In genomic region chr3:143004823-143005222, GRCh38 we compare ENCODE assay signal across 19 cellular contexts. TPM values are rescaled to one million over a fixed set of nuclear protein-coding genes. Genes with fewer than 3 reads are reported as not detected.
DNase-seq lines count a peak whose midpoint lies in the region; ATAC-seq, FAIRE-seq and TF ChIP-seq lines count a peak whose summit lies in the region.
"Had no signal": no experiment of that assay in that cellular context is flagged by ENCODE, and none has a peak within 500 bp of the region (broad histone marks: within the 10 kb centered on the region; RNA-seq: fewer than 3 reads in every experiment).

No MANE protein-coding gene starts in this region.

- H3K4me1 Mint-ChIP-seq in natural killer cell treated with Interleukin-12 subunit alpha and Interleukin-12 subunit beta and Interleukin-15 and Interleukin-18, amount 100 ng/mL, for 72 hours (ENCODE audit: low read depth in 2 of 2): peaks cover 49 to 55% of the 10 kb centered on the region in 2 donors
- peaks cover 70 to 72% of the 10 kb centered on the region in 2 donors for H3K4me1 Mint-ChIP-seq in natural killer cell

- TF ChIP-seq EP300 in GM12878 (IDR thresholded peaks at IDR 0.05; ENCODE audit: borderline replicate concordance in 1 of 2, control insufficient read depth in 1 of 2, low read depth in 2 of 2, low read length in 2 of 2): no peak

- no peak for TF ChIP-seq POLR2A in GM12878 (IDR thresholded peaks at IDR 0.05; ENCODE audit: low read depth, low read length)

- WGBS in GM12878 (ENCODE audit: insufficient coverage, insufficient replicate concordance, low lambda C conversion rate, missing lambda C conversion rate): no CpG with 5 or more reads among the region's 2 CpGs

- no peak for FAIRE-seq in GM12878 (lab: Jason Lieb, UNC)

- H3K27ac ChIP-seq in OCI-LY3 (ENCODE audit: low read length) (no peak overlapping the region), GM12878 (ENCODE audit: control insufficient read depth, insufficient read depth) (no peak overlapping the region)
- H3K27ac ChIP-seq: suprapubic skin, VCaP had no signal

- peak overlapping the region in 1 of 2 donors; percentile 7 for H3K27ac Mint-ChIP-seq in natural killer cell treated with Interleukin-12 subunit alpha and Interleukin-12 subunit beta and Interleukin-15 and Interleukin-18, amount 100 ng/mL, for 72 hours
- no peak overlapping the region for H3K27ac Mint-ChIP-seq in natural killer cell

- BruUV-seq in GM12878 (replicated peaks; lab: Mats Ljungman, UMichigan): TSS peak; percentile 3

- POLR2A ChIA-PET in GM12878 (lab: Charles Lee): interaction anchor here (0.6 kb wide), 1 partner anchor 497 kb away, joined by 3 read pairs; no protein-coding TSS in a partner anchor

- H2AFZ ChIP-seq in OCI-LY3 (ENCODE audit: low read depth, low read length) (no peak overlapping the region), GM12878 (ENCODE audit: control insufficient read depth, low read depth, low read length) (no peak overlapping the region)

- RAD21 ChIA-PET in GM12878 (lab: Charles Lee; ENCODE audit: unreplicated experiment): no interaction called here

- ATAC-seq in natural killer cell treated with Interleukin-12 subunit alpha and Interleukin-12 subunit beta and Interleukin-15 and Interleukin-18, amount 100 ng/mL, for 72 hours: no peak
- ATAC-seq in natural killer cell (no peak), GM12878 (no peak), HG03521 (IDR thresholded peaks at IDR 0.05; ENCODE audit: unreplicated experiment) (no peak)
- ATAC-seq: HCT116, sciatic nerve had no signal

- peaks cover 6% of the 10 kb centered on the region for H3K36me3 Mint-ChIP-seq in natural killer cell treated with Interleukin-12 subunit alpha and Interleukin-12 subunit beta and Interleukin-15 and Interleukin-18, amount 100 ng/mL, for 72 hours
- H3K36me3 Mint-ChIP-seq in natural killer cell: no peaks in the 10 kb centered on the region

- H3K4me3 Mint-ChIP-seq in natural killer cell treated with Interleukin-12 subunit alpha and Interleukin-12 subunit beta and Interleukin-15 and Interleukin-18, amount 100 ng/mL, for 72 hours: peak overlapping the region; percentile 37
- H3K4me3 Mint-ChIP-seq in natural killer cell: no peak overlapping the region

- H3K4me1 ChIP-seq in OCI-LY3 (ENCODE audit: low read length): peaks cover 27% of the 10 kb centered on the region
- H3K4me1 ChIP-seq in GM12878 (ENCODE audit: control insufficient read depth, insufficient read depth, low read length): peaks cover 6% of the 10 kb centered on the region

- H3K79me2 ChIP-seq in OCI-LY3 (ENCODE audit: low read length) (peaks cover 96% of the 10 kb centered on the region), GM12878 (ENCODE audit: control insufficient read depth, insufficient read depth, low read length) (peaks cover 88% of the 10 kb centered on the region)

- peak overlapping the region; percentile 21; the same call in 1 of the 2 replicates for H3K4me3 ChIP-seq in OCI-LY3 (ENCODE audit: low read length)
- H3K4me3 ChIP-seq in GM12878: peak overlapping the region; percentile 55; the same call in 1 of the 2 replicates
- H3K4me3 ChIP-seq: suprapubic skin had no signal

- no peaks in the 10 kb centered on the region for H3K9me3 Mint-ChIP-seq in natural killer cell treated with Interleukin-12 subunit alpha and Interleukin-12 subunit beta and Interleukin-15 and Interleukin-18, amount 100 ng/mL, for 72 hours
- no peaks in the 10 kb centered on the region for H3K9me3 Mint-ChIP-seq in natural killer cell

- SMC1A ChIA-PET in GM12878 (lab: Charles Lee; ENCODE audit: uncharacterized antibody, unreplicated experiment): interaction anchor here (0.6 to 1.1 kb wide), 4 partner anchors 11 to 640 kb away, joined by 3 to 4 read pairs (median 3); no protein-coding TSS in a partner anchor

- in situ Hi-C loops in GM12878 (cut with MboI): no loop called here

- CTCF ChIA-PET in GM12878 (lab: Yijun Ruan, JAX): interaction anchor here (0.7 to 3.0 kb wide), 7 partner anchors 10 to 176 kb away, joined by 3 to 17 read pairs (median 4); no protein-coding TSS in a partner anchor

- H3K9ac ChIP-seq in OCI-LY3 (ENCODE audit: low read length) (no peak overlapping the region), GM12878 (ENCODE audit: control insufficient read depth, insufficient read depth, low read length) (no peak overlapping the region)

- H4K20me1 ChIP-seq in OCI-LY3 (ENCODE audit: insufficient read depth, low read length) (peaks cover 57% of the 10 kb centered on the region), GM12878 (ENCODE audit: control insufficient read depth, insufficient read depth) (no peaks in the 10 kb centered on the region)

- H3K9me3 ChIP-seq in OCI-LY3 (ENCODE audit: insufficient read depth, low read length) (no peaks in the 10 kb centered on the region), GM12878 (replicated peaks; ENCODE audit: control insufficient read depth, insufficient read depth, low read length) (no peaks in the 10 kb centered on the region)
- H3K9me3 ChIP-seq: suprapubic skin had no signal

- no peaks in the 10 kb centered on the region for H3K27me3 ChIP-seq in OCI-LY3 (ENCODE audit: low read depth, low read length)
- no peaks in the 10 kb centered on the region for H3K27me3 ChIP-seq in GM12878 (replicated peaks in 1 of 2; ENCODE audit: control insufficient read depth in 2 of 2, insufficient read depth in 2 of 2, low read length in 1 of 2)
- H3K27me3 ChIP-seq: suprapubic skin had no signal

- no peak for DNase-seq in natural killer cell treated with Interleukin-12 subunit alpha and Interleukin-12 subunit beta and Interleukin-15 and Interleukin-18, amount 100 ng/mL, for 72 hours (ENCODE audit: low spot score)
- no peak for DNase-seq in natural killer cell
- DNase-seq in GM12878 (ENCODE audit: low read depth, low spot score): no peak
- no peak for DNase-seq in NCI-H774 (lab: John Stamatoyannopoulos, UW)
- DNase-seq in NCI-H1417 (lab: John Stamatoyannopoulos, UW): no peak
- DNase-seq in activated CD4-positive, CD25-positive, alpha-beta regulatory T cell treated with anti-CD3 and anti-CD28 coated beads, Interleukin-2, amount 50 U/mL, for 72 hours: no peak
- DNase-seq: anterior cingulate cortex, NCI-H2081, NCI-H524 treated with DMSO at 0.1 percent for 48 hours, SW 1271 had no signal

- H3K4me2 ChIP-seq in OCI-LY3 (ENCODE audit: low read length) (peak overlapping the region; percentile 35), GM12878 (ENCODE audit: control insufficient read depth, insufficient read depth) (peak overlapping the region; percentile 1; the same call in 1 of the 2 replicates)

- H3K36me3 ChIP-seq in OCI-LY3 (replicated peaks; ENCODE audit: low read depth, low read length) (peaks cover 3% of the 10 kb centered on the region), GM12878 (ENCODE audit: control insufficient read depth in 2 of 2, insufficient read depth in 2 of 2, low read length in 1 of 2) (no peaks in the 10 kb centered on the region)
- H3K36me3 ChIP-seq: suprapubic skin had no signal

- TF ChIP-seq CTCF in natural killer cell (IDR thresholded peaks at IDR 0.05) (no peak), OCI-LY3 (IDR thresholded peaks at IDR 0.05; ENCODE audit: low read depth, low read length) (no peak), GM12878 (IDR thresholded peaks at IDR 0.05 in 2 of 3, conservative IDR thresholded peaks at IDR 0.05 in 1 of 3; ENCODE audit: control insufficient read depth in 2 of 3, extremely low read depth in 1 of 3, insufficient read depth in 1 of 3, low read depth in 3 of 3, low read length in 3 of 3) (no peak)

- H3K27me3 Mint-ChIP-seq in natural killer cell treated with Interleukin-12 subunit alpha and Interleukin-12 subunit beta and Interleukin-15 and Interleukin-18, amount 100 ng/mL, for 72 hours: no peaks in the 10 kb centered on the region
- H3K27me3 Mint-ChIP-seq in natural killer cell (ENCODE audit: low read depth in 2 of 2): no peaks in the 10 kb centered on the region

- intact Hi-C loops in natural killer cell (cut with micrococcal nuclease) (loop anchor here (5.0 kb wide), 2 partner anchors 428 to 967 kb away; partner anchors contain the start of genes ATR and DIPK2A), GM12878 (cut with micrococcal nuclease; ENCODE audit: unreplicated experiment) (loop anchor here (5.0 kb wide), 2 partner anchors 428 to 558 kb away; partner anchors contain the start of genes ATR and XRN1)

- TF ChIP-seq RAD21 in GM12878 (IDR thresholded peaks at IDR 0.05; ENCODE audit: insufficient read depth, low read depth, low read length): no peak

RNA-seq across cellular contexts. Expression of gene U2SURP, which starts 3.5 kb away (rescaled TPM):
- total RNA-seq in natural killer cell treated with Interleukin-12 subunit alpha and Interleukin-12 subunit beta and Interleukin-15 and Interleukin-18, amount 100 ng/mL, for 72 hours: 100 to 1,000 TPM; 113 to 166 TPM
- total RNA-seq in natural killer cell: 100 to 1,000 TPM; 165 to 179 (median 172) TPM
- total RNA-seq in GM12878 (2013; cell fraction: nucleolus; rRNA removed): 539 and 552 TPM in 2 replicates
- 104 and 128 TPM in 2 replicates for total RNA-seq in GM12878 (2014; rRNA removed)
- 187 and 192 TPM in 2 replicates for total RNA-seq in GM12878 (2014; rRNA removed; fragmentation: Illumina TruSeq; extraction: Trizol)
- total RNA-seq in GM12878 (2021): 143 and 144 TPM in 2 replicates
- 81.1 TPM for polyA plus RNA-seq in GM12878 (2011; ENCODE audit: low read depth)
- 117 and 205 TPM in 2 replicates for polyA plus RNA-seq in GM12878 (2011; rRNA removed)
- polyA plus RNA-seq in GM12878 (2011; cell fraction: cytosol; rRNA removed): 22.2 and 22.7 TPM in 2 replicates
- 130 and 170 TPM in 2 replicates for polyA plus RNA-seq in GM12878 (2011; cell fraction: nucleus; rRNA removed)
- polyA plus RNA-seq in GM12878 (2012): 59.2 and 68.7 TPM in 2 replicates
- 154 and 191 TPM in 2 replicates for polyA plus RNA-seq in GM12878 (2014; fragmentation: Illumina TruSeq; extraction: Trizol)
- 100 to 1,000 TPM; 146 to 277 TPM for polyA plus RNA-seq in GM12878 (2014; fragmentation: Nextera tagmentation; extraction: Ambion mirVana)
- polyA plus RNA-seq in GM12878 (2014; rRNA removed): 64.6 and 76.3 TPM in 2 replicates
- polyA plus RNA-seq in GM12878 (2016; fragmentation: Nextera tagmentation; extraction: Ambion mirVana): 100 to 1,000 TPM; 154 to 168 TPM
- polyA minus RNA-seq in GM12878 (2011; rRNA and poly(A)+ RNA removed): 55.0 and 121 TPM in 2 replicates
- polyA minus RNA-seq in GM12878 (2011; cell fraction: cytosol; rRNA and poly(A)+ RNA removed): 26.6 and 40.2 TPM in 2 replicates
- 102 and 147 TPM in 2 replicates for polyA minus RNA-seq in GM12878 (2011; cell fraction: nucleus; rRNA and poly(A)+ RNA removed)

RNA-seq across cellular contexts. Expression of gene PAQR9, which starts 41.3 kb away (rescaled TPM):
- not detected for total RNA-seq in natural killer cell treated with Interleukin-12 subunit alpha and Interleukin-12 subunit beta and Interleukin-15 and Interleukin-18, amount 100 ng/mL, for 72 hours
- not detected for total RNA-seq in natural killer cell
- total RNA-seq in GM12878 (2013; cell fraction: nucleolus; rRNA removed): not detected in 2 replicates
- total RNA-seq in GM12878 (2014; rRNA removed): not detected in 2 replicates
- total RNA-seq in GM12878 (2014; rRNA removed; fragmentation: Illumina TruSeq; extraction: Trizol): not detected in 2 replicates
- not detected in 2 replicates for total RNA-seq in GM12878 (2021)
- not detected for polyA plus RNA-seq in GM12878 (2011; ENCODE audit: low read depth)
- polyA plus RNA-seq in GM12878 (2011; rRNA removed): not detected in 2 replicates
- polyA plus RNA-seq in GM12878 (2011; cell fraction: cytosol; rRNA removed): not detected in 2 replicates
- not detected in 2 replicates for polyA plus RNA-seq in GM12878 (2011; cell fraction: nucleus; rRNA removed)
- not detected in 2 replicates for polyA plus RNA-seq in GM12878 (2012)
- not detected in 2 replicates for polyA plus RNA-seq in GM12878 (2014; fragmentation: Illumina TruSeq; extraction: Trizol)
- not detected for polyA plus RNA-seq in GM12878 (2014; fragmentation: Nextera tagmentation; extraction: Ambion mirVana)
- not detected in 2 replicates for polyA plus RNA-seq in GM12878 (2014; rRNA removed)
- not detected for polyA plus RNA-seq in GM12878 (2016; fragmentation: Nextera tagmentation; extraction: Ambion mirVana)
- 0.05 TPM in 1 of 2 replicates, not detected in the other for polyA minus RNA-seq in GM12878 (2011; rRNA and poly(A)+ RNA removed)
- polyA minus RNA-seq in GM12878 (2011; cell fraction: cytosol; rRNA and poly(A)+ RNA removed): not detected in 2 replicates
- polyA minus RNA-seq in GM12878 (2011; cell fraction: nucleus; rRNA and poly(A)+ RNA removed): 0.12 TPM in 1 of 2 replicates, not detected in the other
- total RNA-seq: chondrocyte, osteocyte, RPMI7951, suprapubic skin had no signal
